In the genomic region with DNA sequence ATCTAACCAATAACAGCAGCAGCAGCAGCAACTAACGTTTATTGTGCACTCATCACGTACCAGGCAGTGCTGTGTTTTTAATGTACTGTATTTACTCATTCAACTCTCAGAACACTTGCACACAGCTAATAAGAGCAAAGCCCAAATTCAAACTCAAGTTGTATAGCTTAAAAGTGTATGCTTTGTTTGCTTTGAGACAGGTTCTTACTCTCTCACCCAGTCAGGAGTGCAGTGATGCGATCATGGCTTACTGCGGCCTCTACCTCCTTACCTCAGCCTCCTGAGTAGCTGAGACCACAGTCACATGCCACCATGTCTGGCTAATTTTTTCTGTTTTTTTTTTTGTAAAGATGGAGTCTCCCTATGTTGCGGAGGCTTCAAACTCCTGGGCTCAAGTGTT, we compare ENCODE assay signal across 20 cellular contexts.
"Had no signal": no experiment of that assay in that cellular context is flagged by ENCODE, and none has a peak within 500 bp of the region (broad histone marks: within the 10 kb centered on the region; RNA-seq: fewer than 3 reads in every experiment).

No MANE protein-coding gene starts in this region.

- H3K9me3 ChIP-seq: adrenal gland, lower lobe of right lung, tibial artery had no signal

- H3K4me3 Mint-ChIP-seq: activated naive CD8-positive, alpha-beta T cell; activated T-cell treated with anti-CD3 and anti-CD28 coated beads, Interleukin-2, amount 50 U/mL, for 24 hours; activated T-helper 17 cell treated with anti-CD3 and anti-CD28 coated beads, Interleukin-2, amount 50 U/mL, for 72 hours; naive B cell; neural crest cell; stimulated activated effector memory CD8-positive, alpha-beta T cell treated with anti-CD3 and anti-CD28 coated beads, Interleukin-12 subunit alpha, Interleukin-12 subunit beta, amount 100 ng/mL, for 72 hours; stimulated activated naive CD8-positive, alpha-beta T cell treated with anti-CD3 and anti-CD28 coated beads, Interleukin-15, amount 100 ng/mL, for 72 hours had no signal

- H3K27me3 Mint-ChIP-seq: activated naive CD8-positive, alpha-beta T cell; activated T-cell treated with anti-CD3 and anti-CD28 coated beads, Interleukin-2, amount 50 U/mL, for 24 hours; activated T-helper 17 cell treated with anti-CD3 and anti-CD28 coated beads, Interleukin-2, amount 50 U/mL, for 72 hours; naive B cell; stimulated activated naive CD8-positive, alpha-beta T cell treated with anti-CD3 and anti-CD28 coated beads, Interleukin-15, amount 100 ng/mL, for 72 hours had no signal

- H3K27ac Mint-ChIP-seq: activated naive CD8-positive, alpha-beta T cell; activated T-cell treated with anti-CD3 and anti-CD28 coated beads, Interleukin-2, amount 50 U/mL, for 24 hours; activated T-helper 17 cell treated with anti-CD3 and anti-CD28 coated beads, Interleukin-2, amount 50 U/mL, for 72 hours; stimulated activated effector memory CD8-positive, alpha-beta T cell treated with anti-CD3 and anti-CD28 coated beads, Interleukin-12 subunit alpha, Interleukin-12 subunit beta, amount 100 ng/mL, for 72 hours; stimulated activated naive CD8-positive, alpha-beta T cell treated with anti-CD3 and anti-CD28 coated beads, Interleukin-15, amount 100 ng/mL, for 72 hours had no signal

- H3K4me1 ChIP-seq: adrenal gland, lower lobe of right lung, tibial artery had no signal

- H3K36me3 ChIP-seq: adrenal gland, lower lobe of right lung, tibial artery had no signal

- H3K9me3 Mint-ChIP-seq: activated T-cell treated with anti-CD3 and anti-CD28 coated beads, Interleukin-2, amount 50 U/mL, for 24 hours; activated T-helper 17 cell treated with anti-CD3 and anti-CD28 coated beads, Interleukin-2, amount 50 U/mL, for 72 hours; naive B cell; neural crest cell; stimulated activated effector memory CD8-positive, alpha-beta T cell treated with anti-CD3 and anti-CD28 coated beads, Interleukin-12 subunit alpha, Interleukin-12 subunit beta, amount 100 ng/mL, for 72 hours; stimulated activated naive CD8-positive, alpha-beta T cell treated with anti-CD3 and anti-CD28 coated beads, Interleukin-15, amount 100 ng/mL, for 72 hours had no signal

- DNase-seq: activated CD8-positive, alpha-beta memory T cell treated with anti-CD3 and anti-CD28 coated beads for 24 hours; activated CD8-positive, alpha-beta memory T cell treated with anti-CD3 and anti-CD28 coated beads, Interleukin-2, amount 50 U/mL, for 4 hours; activated naive CD4-positive, alpha-beta T cell; activated T-cell treated with anti-CD3 and anti-CD28 coated beads, Interleukin-2, amount 50 U/mL, for 24 hours; adrenal gland; cerebellar nuclear complex; cortex of kidney; heart right ventricle; lower lobe of right lung; naive B cell; occipital lobe; small intestine; stimulated activated CD4-positive, alpha-beta T cell treated with anti-CD3 and anti-CD28 coated beads, Interleukin-2, amount 100 ng/mL, for 24 hours; stimulated activated naive CD8-positive, alpha-beta T cell treated with anti-CD3 and anti-CD28 coated beads, Interleukin-15, amount 100 ng/mL, for 72 hours; T-helper 2 cell; tibial artery had no signal

- H3K27ac ChIP-seq: adrenal gland, heart right ventricle, lower lobe of right lung, tibial artery had no signal

- H3K27me3 ChIP-seq: adrenal gland, heart right ventricle, tibial artery had no signal

- H3K36me3 Mint-ChIP-seq: activated naive CD8-positive, alpha-beta T cell; stimulated activated effector memory CD8-positive, alpha-beta T cell treated with anti-CD3 and anti-CD28 coated beads, Interleukin-12 subunit alpha, Interleukin-12 subunit beta, amount 100 ng/mL, for 72 hours had no signal

- H3K4me3 ChIP-seq: adrenal gland, heart right ventricle, lower lobe of right lung, tibial artery had no signal

- H3K4me1 Mint-ChIP-seq: neural crest cell had no signal
